7 cellular contexts compared by ENCODE assay signal in genomic region chr5:6633469-6634326, GRCh38. TPM values are rescaled to one million over a fixed set of nuclear protein-coding genes. Genes with fewer than 3 reads are reported as not detected.
DNase-seq lines count a peak whose midpoint lies in the region; ATAC-seq, FAIRE-seq and TF ChIP-seq lines count a peak whose summit lies in the region.

No MANE protein-coding gene starts in this region.

- peaks cover 4% of the 10 kb centered on the region; the same call in 1 of the 2 replicates for H4K20me1 ChIP-seq in HepG2 (ENCODE audit: insufficient read depth, low read length)

- no peak overlapping the region for H2AFZ ChIP-seq in HepG2 (ENCODE audit: low read length)

- in situ Hi-C loops in HepG2 (cut with HindIII; ENCODE audit: extremely low pct_ligation_motif_present, low pct_unique_long_range_greater_than_20kb) = loop anchor here (5.0 kb wide), 1 partner anchor 79 kb away; the partner anchor contains the start of gene TENT4A

- BruUV-seq in HepG2 (replicated peaks; lab: Mats Ljungman, UMichigan) = no TSS peak

- no peak; the same call in 1 of the 2 replicates for TF ChIP-seq CTCF in HepG2 (CRISPR knock-in tag; IDR thresholded peaks at IDR 0.05)

- H3K27ac ChIP-seq in cingulate gyrus (ENCODE audit: low read depth, low read length) (peak overlapping the region; percentile 97), HepG2 (ENCODE audit: extremely low read length, insufficient read depth, low read length) (peak overlapping the region; percentile 97), subcutaneous abdominal adipose tissue (ENCODE audit: low read depth, low read length) (peak overlapping the region; percentile 93)

- H3K27me3 ChIP-seq in HepG2 (ENCODE audit: control insufficient read depth in 1 of 2, insufficient read depth in 2 of 2, low read length in 2 of 2) (no peaks in the 10 kb centered on the region; a peak in 1 of 5 replicates), subcutaneous abdominal adipose tissue (ENCODE audit: control insufficient read depth in 5 of 5, insufficient read depth in 4 of 5, low read length in 5 of 5) (no peaks in the 10 kb centered on the region)

- H3K36me3 ChIP-seq in HepG2 (replicated peaks in 1 of 2; ENCODE audit: control insufficient read depth in 1 of 2, insufficient read depth in 2 of 2, low read length in 2 of 2) = peaks cover 0 to 16% of the 10 kb centered on the region in 2 experiments; a peak in 4 of 5 replicates
- peaks cover 9 to 26% (median 23%) of the 10 kb centered on the region in 5 donors for H3K36me3 ChIP-seq in subcutaneous abdominal adipose tissue (ENCODE audit: control insufficient read depth in 5 of 5, insufficient read depth in 5 of 5, low read length in 5 of 5)

- intact Hi-C loops in HepG2 (cut with micrococcal nuclease; ENCODE audit: unreplicated experiment) = loop anchor here (1.0 to 5.0 kb wide), 4 partner anchors 83 to 1239 kb away; no protein-coding TSS in a partner anchor

- no peak for TF ChIP-seq RAD21 in HepG2 (CRISPR knock-in tag; IDR thresholded peaks at IDR 0.05)

- TF ChIP-seq POLR2A in HepG2 (IDR thresholded peaks at IDR 0.05; ENCODE audit: insufficient read depth in 1 of 2, low read depth in 2 of 2, low read length in 2 of 2) = peak in 1 of 2 experiments; percentile 36; a peak in 1 of 4 replicates

- ATAC-seq in GM19328 (IDR thresholded peaks at IDR 0.05; ENCODE audit: unreplicated experiment) (peak; percentile 49), HG03196 (IDR thresholded peaks at IDR 0.05; ENCODE audit: unreplicated experiment) (peak; percentile 39), HepG2 (peak; percentile 83)

- no peak for FAIRE-seq in HepG2 (lab: Jason Lieb, UNC)

- H3K9me3 ChIP-seq in HepG2 (ENCODE audit: low read length) (no peaks in the 10 kb centered on the region), subcutaneous abdominal adipose tissue (ENCODE audit: control insufficient read depth in 5 of 5, low read length in 5 of 5) (no peaks in the 10 kb centered on the region)

- H3K4me3 ChIP-seq in HepG2 (replicated peaks in 1 of 3; ENCODE audit: insufficient read depth in 1 of 3, low read depth in 2 of 3, low read length in 3 of 3) (peak overlapping the region; percentile 90 to 98 (median 94)), subcutaneous abdominal adipose tissue (ENCODE audit: low read depth in 1 of 5, low read length in 5 of 5) (peak overlapping the region; percentile 49 to 91 (median 87))

- 1% methylated on average over 29 of the region's 80 CpGs for WGBS in HepG2 (ENCODE audit: low lambda C conversion rate)

- CTCF ChIA-PET in HepG2 (lab: Yijun Ruan, JAX; ENCODE audit: low intra/inter-chr PET ratio, low total read pairs) = no interaction called here

- TF ChIP-seq EP300 in HepG2 (IDR thresholded peaks at IDR 0.05; ENCODE audit: low read depth in 2 of 2, low read length in 2 of 2) (no peak), HepG2 (CRISPR knock-in tag; IDR thresholded peaks at IDR 0.05; ENCODE audit: borderline replicate concordance) (no peak)

- DNase-seq in EH (ENCODE audit: low read depth) = peak; percentile 59
- DNase-seq in HepG2 (ENCODE audit: low spot score) = no peak

- H3K9ac ChIP-seq in HepG2 (ENCODE audit: insufficient read depth, low read depth, low read length) (peak overlapping the region; percentile 97), subcutaneous abdominal adipose tissue (ENCODE audit: low read length in 5 of 5) (peak overlapping the region in 4 of 5 donors; percentile 44 to 92 (median 66))

- H3K79me2 ChIP-seq in HepG2 (ENCODE audit: insufficient read depth, low read length) = peaks cover 44% of the 10 kb centered on the region

- peak overlapping the region; percentile 77 for H3K4me2 ChIP-seq in HepG2 (ENCODE audit: low read depth, low read length)

- POLR2A ChIA-PET in HepG2 (lab: Yijun Ruan, JAX) = interaction anchor here (0.7 to 1.6 kb wide), 7 partner anchors 10 to 1282 kb away, joined by 3 to 13 read pairs (median 3); partner anchors contain the start of genes ICE1 and TENT4A

- H3K4me1 ChIP-seq in HepG2 (ENCODE audit: insufficient read depth, low read length) (peaks cover 63% of the 10 kb centered on the region), subcutaneous abdominal adipose tissue (ENCODE audit: control insufficient read depth in 5 of 5, insufficient read depth in 5 of 5, low read length in 5 of 5) (peaks cover 3 to 25% (median 20%) of the 10 kb centered on the region in 5 donors)

TF ChIP-seq in PFSK-1, 5 proteins besides CTCF, POLR2A, EP300 and RAD21 (continues in another document):
- TF ChIP-seq SIN3A (IDR thresholded peaks at IDR 0.05; ENCODE audit: borderline replicate concordance, insufficient read depth, low read length) = peak; percentile 18; the same call in 1 of the 2 replicates
- no peak for TF ChIP-seq FOXP2 (optimal IDR thresholded peaks at IDR 0.05; ENCODE audit: borderline replicate concordance, extremely low read depth, extremely low read length, insufficient read depth)

TF ChIP-seq in HepG2, 621 proteins besides CTCF, POLR2A, EP300 and RAD21 (continues in another document):
- TF ChIP-seq ZNF354B (CRISPR knock-in tag; IDR thresholded peaks at IDR 0.05) (no peak), HES4 (CRISPR knock-in tag; IDR thresholded peaks at IDR 0.05; ENCODE audit: borderline replicate concordance) (peak; percentile 43; the same call in 1 of the 2 replicates)
- TF ChIP-seq, protein P1, sequence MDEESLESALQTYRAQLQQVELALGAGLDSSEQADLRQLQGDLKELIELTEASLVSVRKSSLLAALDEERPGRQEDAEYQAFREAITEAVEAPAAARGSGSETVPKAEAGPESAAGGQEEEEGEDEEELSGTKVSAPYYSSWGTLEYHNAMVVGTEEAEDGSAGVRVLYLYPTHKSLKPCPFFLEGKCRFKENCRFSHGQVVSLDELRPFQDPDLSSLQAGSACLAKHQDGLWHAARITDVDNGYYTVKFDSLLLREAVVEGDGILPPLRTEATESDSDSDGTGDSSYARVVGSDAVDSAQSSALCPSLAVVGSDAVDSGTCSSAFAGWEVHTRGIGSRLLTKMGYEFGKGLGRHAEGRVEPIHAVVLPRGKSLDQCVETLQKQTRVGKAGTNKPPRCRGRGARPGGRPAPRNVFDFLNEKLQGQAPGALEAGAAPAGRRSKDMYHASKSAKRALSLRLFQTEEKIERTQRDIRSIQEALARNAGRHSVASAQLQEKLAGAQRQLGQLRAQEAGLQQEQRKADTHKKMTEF (CRISPR knock-in tag; IDR thresholded peaks at IDR 0.05) = 0 out of 2 replicates have a peak, but pooled peaks have one; percentile 70

RNA-seq across cellular contexts. Expression of gene SRD5A1, which starts 0.5 kb away (rescaled TPM):
- 13.6 TPM for polyA plus RNA-seq in PFSK-1 (2012; ENCODE audit: insufficient read length, low read depth)
- total RNA-seq in HepG2 (2016; rRNA removed; fragmentation: Illumina TruSeq; extraction: Trizol) = 6.1 and 7.1 TPM in 2 replicates
- 2.8 and 4.1 TPM in 2 replicates for total RNA-seq in HepG2 (2016; cell fraction: cytosol; rRNA removed; fragmentation: Illumina TruSeq; extraction: Trizol; ENCODE audit: low read depth)
- 5.8 and 5.9 TPM in 2 replicates for total RNA-seq in HepG2 (2016; cell fraction: insoluble cytoplasmic fraction; rRNA removed; fragmentation: Illumina TruSeq; extraction: Trizol)
- total RNA-seq in HepG2 (2016; cell fraction: membrane; rRNA removed; fragmentation: Illumina TruSeq; extraction: Trizol) = 5.5 and 6.5 TPM in 2 replicates
- 4.9 and 7.7 TPM in 2 replicates for total RNA-seq in HepG2 (2016; cell fraction: nucleus; rRNA removed; fragmentation: Illumina TruSeq; extraction: Trizol)
- polyA plus RNA-seq in HepG2 (2011; rRNA removed) = 9.9 and 11.3 TPM in 2 replicates
- 7.8 and 8.2 TPM in 2 replicates for polyA plus RNA-seq in HepG2 (2011; cell fraction: cytosol; rRNA removed)
- polyA plus RNA-seq in HepG2 (2011; cell fraction: nucleus; rRNA removed) = 10.7 TPM in 2 replicates
- 4.4 and 4.9 TPM in 2 replicates for polyA plus RNA-seq in HepG2 (2012)
- polyA plus RNA-seq in HepG2 (2016; cell fraction: cytosol; fragmentation: Illumina TruSeq; extraction: Trizol; ENCODE audit: low read depth) = 3.6 and 3.9 TPM in 2 replicates
- polyA plus RNA-seq in HepG2 (2016; cell fraction: insoluble cytoplasmic fraction; fragmentation: Illumina TruSeq; extraction: Trizol; ENCODE audit: low read depth) = 8.8 and 9.6 TPM in 2 replicates
- 6.4 and 6.8 TPM in 2 replicates for polyA plus RNA-seq in HepG2 (2016; cell fraction: membrane; fragmentation: Illumina TruSeq; extraction: Trizol; ENCODE audit: low read depth)
- polyA plus RNA-seq in HepG2 (2016; cell fraction: nucleus; fragmentation: Illumina TruSeq; extraction: Trizol; ENCODE audit: insufficient read depth, low read depth) = 8.8 and 9.4 TPM in 2 replicates
- polyA minus RNA-seq in HepG2 (2011; rRNA and poly(A)+ RNA removed; ENCODE audit: low replicate concordance) = 19.3 and 93.8 TPM in 2 replicates
- 2.8 and 4.6 TPM in 2 replicates for polyA minus RNA-seq in HepG2 (2011; cell fraction: cytosol; rRNA and poly(A)+ RNA removed)
- 10.6 and 11.2 TPM in 2 replicates for polyA minus RNA-seq in HepG2 (2011; cell fraction: nucleus; rRNA and poly(A)+ RNA removed)

RNA-seq across cellular contexts. Expression of gene NSUN2, which starts 0.9 kb away (rescaled TPM):
- 92.7 TPM for polyA plus RNA-seq in PFSK-1 (2012; ENCODE audit: insufficient read length, low read depth)
- total RNA-seq in HepG2 (2016; rRNA removed; fragmentation: Illumina TruSeq; extraction: Trizol) = 69.1 and 71.4 TPM in 2 replicates
- 12.3 and 15.9 TPM in 2 replicates for total RNA-seq in HepG2 (2016; cell fraction: cytosol; rRNA removed; fragmentation: Illumina TruSeq; extraction: Trizol; ENCODE audit: low read depth)
- 58.5 and 66.7 TPM in 2 replicates for total RNA-seq in HepG2 (2016; cell fraction: insoluble cytoplasmic fraction; rRNA removed; fragmentation: Illumina TruSeq; extraction: Trizol)
- 16.2 and 18.1 TPM in 2 replicates for total RNA-seq in HepG2 (2016; cell fraction: membrane; rRNA removed; fragmentation: Illumina TruSeq; extraction: Trizol)
- total RNA-seq in HepG2 (2016; cell fraction: nucleus; rRNA removed; fragmentation: Illumina TruSeq; extraction: Trizol) = 50.6 and 60.7 TPM in 2 replicates
- polyA plus RNA-seq in HepG2 (2011; rRNA removed) = 51.7 and 52.1 TPM in 2 replicates
- 24.9 and 27.2 TPM in 2 replicates for polyA plus RNA-seq in HepG2 (2011; cell fraction: cytosol; rRNA removed)
- 138 and 148 TPM in 2 replicates for polyA plus RNA-seq in HepG2 (2011; cell fraction: nucleus; rRNA removed)
- 44.6 and 48.0 TPM in 2 replicates for polyA plus RNA-seq in HepG2 (2012)
- polyA plus RNA-seq in HepG2 (2016; cell fraction: cytosol; fragmentation: Illumina TruSeq; extraction: Trizol; ENCODE audit: low read depth) = 2.3 and 3.1 TPM in 2 replicates
- polyA plus RNA-seq in HepG2 (2016; cell fraction: insoluble cytoplasmic fraction; fragmentation: Illumina TruSeq; extraction: Trizol; ENCODE audit: low read depth) = 59.3 and 62.8 TPM in 2 replicates
- polyA plus RNA-seq in HepG2 (2016; cell fraction: membrane; fragmentation: Illumina TruSeq; extraction: Trizol; ENCODE audit: low read depth) = 7.1 and 8.4 TPM in 2 replicates
- polyA plus RNA-seq in HepG2 (2016; cell fraction: nucleus; fragmentation: Illumina TruSeq; extraction: Trizol; ENCODE audit: insufficient read depth, low read depth) = 140 and 147 TPM in 2 replicates
- polyA minus RNA-seq in HepG2 (2011; rRNA and poly(A)+ RNA removed; ENCODE audit: low replicate concordance) = 25.9 and 113 TPM in 2 replicates
- polyA minus RNA-seq in HepG2 (2011; cell fraction: cytosol; rRNA and poly(A)+ RNA removed) = 17.2 and 20.0 TPM in 2 replicates
- 82.3 and 82.4 TPM in 2 replicates for polyA minus RNA-seq in HepG2 (2011; cell fraction: nucleus; rRNA and poly(A)+ RNA removed)
